8 cellular contexts compared by ENCODE assay signal in genomic region chr20:63230800-63231268, GRCh38. TPM values are rescaled to one million over a fixed set of nuclear protein-coding genes. Genes with fewer than 3 reads are reported as not detected.
A peak's percentile ranks its signal among the peaks of the same experiment; 100 is the strongest.
DNase-seq lines count a peak whose midpoint lies in the region; ATAC-seq and TF ChIP-seq lines count a peak whose summit lies in the region.

No MANE protein-coding gene starts in this region.

- no peak overlapping the region for H3K27ac Mint-ChIP-seq in endodermal cell
- no peak overlapping the region for H3K27ac Mint-ChIP-seq in T-cell

- CTCF ChIA-PET in T-cell (lab: Charles Lee): no interaction called here

- peak; percentile 64 for DNase-seq in EL
- DNase-seq in NCI-H526 (lab: John Stamatoyannopoulos, UW): peak; percentile 35 to 78
- DNase-seq in endodermal cell: peak; percentile 92
- peak in 2 of 3 donors; percentile 49 to 56 for DNase-seq in mucosa of descending colon
- DNase-seq in T-cell: no peak

- H3K4me1 ChIP-seq in endodermal cell (ENCODE audit: control insufficient read depth, insufficient read depth, low read length) (no peaks in the 10 kb centered on the region), mucosa of descending colon (ENCODE audit: low read depth) (no peaks in the 10 kb centered on the region)

- ATAC-seq in mucosa of descending colon: peak; percentile 70
- no peak for ATAC-seq in HG03354 (IDR thresholded peaks at IDR 0.05; ENCODE audit: poor library complexity, severe bottlenecking, unreplicated experiment)
- no peak for ATAC-seq in T-cell (replicated peaks in 1 of 4)
- ATAC-seq in GM18505 (IDR thresholded peaks at IDR 0.05; ENCODE audit: unreplicated experiment): no peak
- no peak for ATAC-seq in HG03521 (IDR thresholded peaks at IDR 0.05; ENCODE audit: unreplicated experiment)

- no peak overlapping the region for H3K4me3 ChIP-seq in endodermal cell (ENCODE audit: low read length)
- H3K4me3 ChIP-seq in mucosa of descending colon: no peak overlapping the region

- H3K9me3 ChIP-seq in endodermal cell (ENCODE audit: control insufficient read depth, low read length) (no peaks in the 10 kb centered on the region), mucosa of descending colon (no peaks in the 10 kb centered on the region)

- peaks cover 12% of the 10 kb centered on the region for H3K4me1 Mint-ChIP-seq in endodermal cell
- peaks cover 3 to 9% (median 4%) of the 10 kb centered on the region in 3 donors for H3K4me1 Mint-ChIP-seq in T-cell

- TF ChIP-seq POLR2A in GM18505 (IDR thresholded peaks at IDR 0.05; ENCODE audit: borderline replicate concordance, extremely low read depth, insufficient read depth, insufficient read length): no peak

- no peaks in the 10 kb centered on the region for H3K36me3 ChIP-seq in endodermal cell (ENCODE audit: control insufficient read depth, insufficient read depth, low read length)
- H3K36me3 ChIP-seq in mucosa of descending colon (ENCODE audit: low read depth): no peaks in the 10 kb centered on the region

- peaks cover 2% of the 10 kb centered on the region for H3K27me3 Mint-ChIP-seq in endodermal cell (ENCODE audit: insufficient read depth)
- H3K27me3 Mint-ChIP-seq in T-cell: peaks cover 34 to 46% of the 10 kb centered on the region in 2 donors

- H3K9me3 Mint-ChIP-seq in endodermal cell (no peaks in the 10 kb centered on the region), T-cell (no peaks in the 10 kb centered on the region)

- intact Hi-C loops in mucosa of descending colon (cut with DNase I, micrococcal nuclease): no loop called here

- no peaks in the 10 kb centered on the region for H3K36me3 Mint-ChIP-seq in endodermal cell (ENCODE audit: low read depth)
- H3K36me3 Mint-ChIP-seq in T-cell: no peaks in the 10 kb centered on the region

- no peaks in the 10 kb centered on the region for H3K27me3 ChIP-seq in endodermal cell (ENCODE audit: control insufficient read depth, insufficient read depth, low read length, poor library complexity, severe bottlenecking)

- H3K27ac ChIP-seq in endodermal cell (ENCODE audit: low read depth, low read length): no peak overlapping the region

- POLR2A ChIA-PET in T-cell (lab: Charles Lee): no interaction called here

- no peak overlapping the region for H3K9ac ChIP-seq in endodermal cell (ENCODE audit: extremely low read depth, low read length, poor library complexity, severe bottlenecking)

- peak; percentile 79 for TF ChIP-seq CTCF in endodermal cell (conservative IDR thresholded peaks at IDR 0.05)
- no peak for TF ChIP-seq CTCF in mucosa of descending colon (IDR thresholded peaks at IDR 0.05)

- WGBS in endodermal cell (ENCODE audit: insufficient coverage in 1 of 2, insufficient read length in 1 of 2), 2 experiments: 27 to 28% methylated on average over 9 to 17 of the region's 17 CpGs

- H3K4me3 Mint-ChIP-seq in endodermal cell (no peak overlapping the region), T-cell (no peak overlapping the region)

RNA-seq across cellular contexts. Expression of gene BIRC7, which starts 4.9 kb away (rescaled TPM):
- total RNA-seq in endodermal cell (not detected), mucosa of descending colon (under 1 TPM in 1 of 3 donors, not detected in 2; 0.22 TPM), T-cell (not detected)
- polyA plus RNA-seq in endodermal cell (2013, experiment 1 of 2): 0.28 TPM
- 0.21 TPM for polyA plus RNA-seq in endodermal cell (2013, experiment 2 of 2)

RNA-seq across cellular contexts. Expression of gene YTHDF1, which starts 14.9 kb away (rescaled TPM):
- total RNA-seq in endodermal cell: 10 to 100 TPM; 64.9 to 73.2 TPM
- 43.0 TPM for polyA plus RNA-seq in endodermal cell (2013, experiment 1 of 2)
- polyA plus RNA-seq in endodermal cell (2013, experiment 2 of 2): 41.6 TPM
- total RNA-seq in mucosa of descending colon: 10 to 100 TPM; 32.0 to 37.2 (median 34.2) TPM
- total RNA-seq in T-cell: 10 to 100 TPM; 36.7 to 44.5 (median 42.2) TPM

RNA-seq across cellular contexts. Expression of gene NKAIN4, which starts 23.4 kb away (rescaled TPM):
- total RNA-seq in endodermal cell (1 to 10 TPM in 1 of 2 donors, under 1 TPM in 1; 0.24 to 1.7 TPM), mucosa of descending colon (1 to 10 TPM in 1 of 3 donors, not detected in 2; 1.6 TPM), T-cell (not detected)
- 51.9 TPM for polyA plus RNA-seq in endodermal cell (2013, experiment 1 of 2)
- 40.1 TPM for polyA plus RNA-seq in endodermal cell (2013, experiment 2 of 2)

RNA-seq across cellular contexts. Expression of gene ARFGAP1, which starts 41.8 kb away (rescaled TPM):
- 100 to 1,000 TPM; 159 to 208 TPM for total RNA-seq in endodermal cell
- polyA plus RNA-seq in endodermal cell (2013, experiment 1 of 2): 122 TPM
- 97.6 TPM for polyA plus RNA-seq in endodermal cell (2013, experiment 2 of 2)
- total RNA-seq in mucosa of descending colon: 10 to 100 TPM; 76.5 to 85.8 (median 82.4) TPM
- 100 to 1,000 TPM; 109 to 129 (median 122) TPM for total RNA-seq in T-cell

Comparison
In these comparisons a context has a peak if more than half of its experiments do, and no peak if none do; other contexts are left out.
1. DNase-seq: peak in EL (single experiment), NCI-H526 (2 of 2), endodermal cell (single experiment) and mucosa of descending colon (2 of 3); none in T-cell (0 of 34).